In genomic region chr12:49055978-49056754, GRCh38 we compare ENCODE assay signal across 8 cellular contexts. TPM values are rescaled to one million over a fixed set of nuclear protein-coding genes. Genes with fewer than 3 reads are reported as not detected.
DNase-seq lines count a peak whose midpoint lies in the region; ATAC-seq, FAIRE-seq and TF ChIP-seq lines count a peak whose summit lies in the region.

No MANE protein-coding gene starts in this region.

- H4K20me1 ChIP-seq in keratinocyte (ENCODE audit: control insufficient read depth, extremely low read depth, insufficient read depth, low read length) = peaks cover 29% of the 10 kb centered on the region

- no peaks in the 10 kb centered on the region for H3K27me3 Mint-ChIP-seq in chondrocyte (ENCODE audit: low read depth)

- no peak overlapping the region for H2AFZ ChIP-seq in keratinocyte (ENCODE audit: control insufficient read depth, low read length)

- peaks cover 48% of the 10 kb centered on the region for H3K4me1 Mint-ChIP-seq in chondrocyte (ENCODE audit: low read depth)

- H3K79me2 ChIP-seq in keratinocyte (ENCODE audit: control insufficient read depth, insufficient read depth, low read length) = peaks cover 86% of the 10 kb centered on the region

- no peak overlapping the region for H3K27ac ChIP-seq in keratinocyte (ENCODE audit: control insufficient read depth, insufficient read depth, low read length)

- H3K9me3 Mint-ChIP-seq in chondrocyte (ENCODE audit: low read depth) = no peaks in the 10 kb centered on the region

- H3K9me1 ChIP-seq in keratinocyte (ENCODE audit: control insufficient read depth, extremely low read depth, insufficient read depth, low read length) = peaks cover 3% of the 10 kb centered on the region

- H3K36me3 ChIP-seq in keratinocyte (ENCODE audit: control insufficient read depth in 2 of 2, extremely low read depth in 1 of 2, insufficient read depth in 2 of 2, low read length in 2 of 2) = peaks cover 32 to 45% of the 10 kb centered on the region in 2 experiments

- FAIRE-seq in TTC549 (lab: Jason Lieb, UNC) = peak; percentile 37
- peak; percentile 93 for FAIRE-seq in keratinocyte (lab: Jason Lieb, UNC)

- dilution Hi-C loops in keratinocyte (cut with MboI; ENCODE audit: extremely low pct_ligation_motif_present, low sequenced_read_pairs) = no loop called here

- peaks cover 23% of the 10 kb centered on the region for H3K36me3 Mint-ChIP-seq in chondrocyte (ENCODE audit: low read depth)

- H3K9ac ChIP-seq in keratinocyte (ENCODE audit: control insufficient read depth, extremely low read depth, insufficient read depth, low read length) = peak overlapping the region; percentile 13

- peak overlapping the region; percentile 95 for H3K4me3 Mint-ChIP-seq in chondrocyte (ENCODE audit: unreplicated experiment)

- peak; percentile 52 for ATAC-seq in GM21526 (IDR thresholded peaks at IDR 0.05; ENCODE audit: low FRiP score, unreplicated experiment)

- H3K27ac Mint-ChIP-seq in chondrocyte (ENCODE audit: unreplicated experiment) = peak overlapping the region; percentile 93

- no peaks in the 10 kb centered on the region for H3K9me3 ChIP-seq in keratinocyte (ENCODE audit: control insufficient read depth, low read depth, low read length)

- H3K4me1 ChIP-seq in keratinocyte (ENCODE audit: control insufficient read depth, extremely low read depth, insufficient read depth, low read length) = peaks cover 28% of the 10 kb centered on the region

- H3K4me3 ChIP-seq in Jurkat, Clone E6-1 (ENCODE audit: low read length) = peak overlapping the region; percentile 40
- peak overlapping the region in 1 of 3 experiments; percentile 8 for H3K4me3 ChIP-seq in keratinocyte (ENCODE audit: control insufficient read depth in 2 of 3, extremely low read depth in 1 of 3, insufficient read depth in 2 of 3, low read depth in 1 of 3, low read length in 3 of 3)

- H3K4me2 ChIP-seq in keratinocyte (ENCODE audit: control insufficient read depth, extremely low read depth, insufficient read depth, low read depth, low read length) = peak overlapping the region; percentile 46

- DNase-seq in GDM1 (lab: John Stamatoyannopoulos, UW) (peak; percentile 87), chondrocyte (ENCODE audit: low spot score) (no peak), keratinocyte (ENCODE audit: low read depth, low spot score) (peak; percentile 36), NK-92 (lab: John Stamatoyannopoulos, UW; ENCODE audit: unreplicated experiment) (no peak)
- peak; percentile 88 for DNase-seq in Jurkat, Clone E6-1 (ENCODE audit: low read depth, low spot score)
- DNase-seq in stimulated activated CD4-positive, alpha-beta T cell treated with anti-CD3 and anti-CD28 coated beads, Interleukin-4, amount 100 ng/mL, for 1 hour = peak; percentile 22

- TF ChIP-seq CTCF in chondrocyte (IDR thresholded peaks at IDR 0.05) = no peak
- no peak for TF ChIP-seq CTCF in keratinocyte (optimal IDR thresholded peaks at IDR 0.05 in 1 of 3, IDR thresholded peaks at IDR 0.05 in 1 of 3, conservative IDR thresholded peaks at IDR 0.05 in 1 of 3; ENCODE audit: extremely low read depth in 1 of 3, insufficient read depth in 2 of 3, low read length in 3 of 3)

- H3K27me3 ChIP-seq in keratinocyte (ENCODE audit: control insufficient read depth, extremely low read depth, insufficient read depth, low read length) = no peaks in the 10 kb centered on the region

RNA-seq across cellular contexts. Expression of gene KMT2D, which starts 4.4 kb away (rescaled TPM):
- polyA plus RNA-seq in Jurkat, Clone E6-1 (2012; ENCODE audit: insufficient read depth, insufficient read length) = 60.8 TPM
- total RNA-seq in chondrocyte = 65.4 to 73.8 TPM (median 70.7 TPM) in 3 replicates
- 9.3 to 12.1 TPM (median 9.8 TPM) in 3 replicates for polyA plus RNA-seq in keratinocyte
- polyA plus RNA-seq in keratinocyte (2011; ENCODE audit: low read depth) = 21.7 TPM
- 5.0 and 8.0 TPM in 2 replicates for polyA plus RNA-seq in keratinocyte (2011; cell fraction: cytosol; rRNA removed)
- 64.9 and 67.1 TPM in 2 replicates for polyA plus RNA-seq in keratinocyte (2011; cell fraction: nucleus; rRNA removed)
- polyA plus RNA-seq in keratinocyte (2012; ENCODE audit: low replicate concordance) = 16.3 and 25.6 TPM in 2 replicates
- polyA minus RNA-seq in keratinocyte = 11.6 to 77.1 TPM (median 36.3 TPM) in 3 replicates
- 18.6 TPM for polyA minus RNA-seq in keratinocyte (2011; cell fraction: cytosol; rRNA and poly(A)+ RNA removed)
- polyA minus RNA-seq in keratinocyte (2011; cell fraction: nucleus; rRNA and poly(A)+ RNA removed) = 56.6 and 78.4 TPM in 2 replicates

RNA-seq across cellular contexts. Expression of gene RHEBL1, which starts 13.6 kb away (rescaled TPM):
- 12.9 TPM for polyA plus RNA-seq in Jurkat, Clone E6-1 (2012; ENCODE audit: insufficient read depth, insufficient read length)
- total RNA-seq in chondrocyte = 0.64 to 0.95 TPM in 2 of 3 replicates, not detected in the other
- polyA plus RNA-seq in keratinocyte = 0.31 to 0.63 TPM (median 0.51 TPM) in 3 replicates
- polyA plus RNA-seq in keratinocyte (2011; ENCODE audit: low read depth) = 0.35 TPM
- 0.30 and 0.44 TPM in 2 replicates for polyA plus RNA-seq in keratinocyte (2011; cell fraction: cytosol; rRNA removed)
- polyA plus RNA-seq in keratinocyte (2011; cell fraction: nucleus; rRNA removed) = 0.47 and 0.59 TPM in 2 replicates
- polyA plus RNA-seq in keratinocyte (2012; ENCODE audit: low replicate concordance) = 0.55 and 0.86 TPM in 2 replicates
- polyA minus RNA-seq in keratinocyte = 0.16 to 1.0 TPM (median 0.92 TPM) in 3 replicates
- not detected for polyA minus RNA-seq in keratinocyte (2011; cell fraction: cytosol; rRNA and poly(A)+ RNA removed)
- polyA minus RNA-seq in keratinocyte (2011; cell fraction: nucleus; rRNA and poly(A)+ RNA removed) = not detected in 2 replicates

RNA-seq across cellular contexts. Expression of gene PRKAG1, which starts 37.6 kb away (rescaled TPM):
- 69.8 TPM for polyA plus RNA-seq in Jurkat, Clone E6-1 (2012; ENCODE audit: insufficient read depth, insufficient read length)
- 61.5 to 77.1 TPM (median 61.7 TPM) in 3 replicates for total RNA-seq in chondrocyte
- 105 to 125 TPM (median 123 TPM) in 3 replicates for polyA plus RNA-seq in keratinocyte
- 20.0 TPM for polyA plus RNA-seq in keratinocyte (2011; ENCODE audit: low read depth)
- polyA plus RNA-seq in keratinocyte (2011; cell fraction: cytosol; rRNA removed) = 88.8 and 167 TPM in 2 replicates
- 91.6 and 94.3 TPM in 2 replicates for polyA plus RNA-seq in keratinocyte (2011; cell fraction: nucleus; rRNA removed)
- polyA plus RNA-seq in keratinocyte (2012; ENCODE audit: low replicate concordance) = 66.5 and 73.0 TPM in 2 replicates
- 30.5 to 67.9 TPM (median 65.9 TPM) in 3 replicates for polyA minus RNA-seq in keratinocyte
- polyA minus RNA-seq in keratinocyte (2011; cell fraction: cytosol; rRNA and poly(A)+ RNA removed) = 27.0 TPM
- polyA minus RNA-seq in keratinocyte (2011; cell fraction: nucleus; rRNA and poly(A)+ RNA removed) = 20.6 and 31.8 TPM in 2 replicates

RNA-seq across cellular contexts. Expression of gene DHH, which starts 38.4 kb away (rescaled TPM):
- polyA plus RNA-seq in Jurkat, Clone E6-1 (2012; ENCODE audit: insufficient read depth, insufficient read length) = not detected
- 0.07 TPM in 1 of 3 replicates, not detected in the others for total RNA-seq in chondrocyte
- polyA plus RNA-seq in keratinocyte = not detected in 3 replicates
- not detected for polyA plus RNA-seq in keratinocyte (2011; ENCODE audit: low read depth)
- not detected in 2 replicates for polyA plus RNA-seq in keratinocyte (2011; cell fraction: cytosol; rRNA removed)
- polyA plus RNA-seq in keratinocyte (2011; cell fraction: nucleus; rRNA removed) = 0.03 TPM in 1 of 2 replicates, not detected in the other
- polyA plus RNA-seq in keratinocyte (2012; ENCODE audit: low replicate concordance) = 0.06 TPM in 1 of 2 replicates, not detected in the other
- not detected in 3 replicates for polyA minus RNA-seq in keratinocyte
- not detected for polyA minus RNA-seq in keratinocyte (2011; cell fraction: cytosol; rRNA and poly(A)+ RNA removed)
- not detected in 2 replicates for polyA minus RNA-seq in keratinocyte (2011; cell fraction: nucleus; rRNA and poly(A)+ RNA removed)

RNA-seq across cellular contexts. Expression of gene LMBR1L, which starts 54.5 kb away (rescaled TPM):
- 71.3 TPM for polyA plus RNA-seq in Jurkat, Clone E6-1 (2012; ENCODE audit: insufficient read depth, insufficient read length)
- total RNA-seq in chondrocyte = 37.0 to 47.3 TPM (median 46.9 TPM) in 3 replicates
- polyA plus RNA-seq in keratinocyte = 22.9 to 30.1 TPM (median 28.0 TPM) in 3 replicates
- 9.5 TPM for polyA plus RNA-seq in keratinocyte (2011; ENCODE audit: low read depth)
- 12.1 and 14.6 TPM in 2 replicates for polyA plus RNA-seq in keratinocyte (2011; cell fraction: cytosol; rRNA removed)
- 85.8 and 90.5 TPM in 2 replicates for polyA plus RNA-seq in keratinocyte (2011; cell fraction: nucleus; rRNA removed)
- 18.5 and 27.8 TPM in 2 replicates for polyA plus RNA-seq in keratinocyte (2012; ENCODE audit: low replicate concordance)
- polyA minus RNA-seq in keratinocyte = 46.4 to 72.0 TPM (median 51.2 TPM) in 3 replicates
- 23.4 TPM for polyA minus RNA-seq in keratinocyte (2011; cell fraction: cytosol; rRNA and poly(A)+ RNA removed)
- 26.6 and 43.3 TPM in 2 replicates for polyA minus RNA-seq in keratinocyte (2011; cell fraction: nucleus; rRNA and poly(A)+ RNA removed)

Comparison
In these comparisons a context has a peak if more than half of its experiments do, and no peak if none do; other contexts are left out.
1. DNase-seq: peak in GDM1 (single experiment), Jurkat, Clone E6-1 (single experiment), keratinocyte (single experiment) and stimulated activated CD4-positive, alpha-beta T cell treated with anti-CD3 and anti-CD28 coated beads, Interleukin-4, amount 100 ng/mL, for 1 hour (single experiment); none in chondrocyte (single experiment) and NK-92 (single experiment).